ENCODE assay signal across 9 cellular contexts in the genomic region with DNA sequence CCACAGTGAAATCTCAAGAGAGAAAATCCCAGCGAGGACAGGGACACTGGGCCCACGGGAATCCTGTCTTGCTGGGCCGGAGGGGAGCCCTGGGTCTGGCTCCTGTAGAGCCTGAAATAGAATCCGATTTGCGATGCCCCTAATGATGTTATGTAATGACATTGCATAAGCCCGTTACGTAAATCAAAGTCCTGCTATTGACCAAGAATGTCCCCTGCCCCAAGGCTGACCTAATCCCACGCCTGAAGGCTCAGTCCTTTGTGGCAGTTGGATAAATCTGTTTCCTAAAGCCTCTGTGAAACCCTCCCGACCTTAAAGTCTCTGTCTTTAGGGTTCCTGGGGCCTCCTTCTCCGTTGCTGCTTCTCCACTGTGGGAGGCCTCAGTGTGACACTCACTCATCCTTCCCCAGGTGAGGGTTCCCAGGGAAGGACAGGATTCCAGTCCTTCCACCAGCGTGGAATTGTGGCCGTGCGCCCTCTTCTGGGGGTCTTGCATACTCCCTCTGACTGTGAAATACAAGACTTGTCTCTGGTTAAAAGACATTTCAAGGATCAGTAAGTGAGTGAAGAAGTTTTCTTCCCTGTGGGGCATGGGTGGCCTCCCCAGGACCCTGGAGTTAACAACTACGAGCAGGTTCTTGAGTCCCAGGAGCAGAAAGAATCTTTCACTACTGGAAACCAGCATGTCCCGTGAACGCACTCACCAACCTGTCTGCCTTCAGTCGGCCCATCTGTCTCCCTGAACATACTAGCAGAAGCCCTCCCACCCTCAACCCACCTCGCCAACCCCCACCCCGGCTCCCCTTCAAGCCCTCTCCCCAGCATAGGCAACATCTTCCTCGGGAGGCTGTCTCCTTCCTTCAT. TPM values are rescaled to one million over a fixed set of nuclear protein-coding genes. Genes with fewer than 3 reads are reported as not detected.
DNase-seq lines count a peak whose midpoint lies in the region; ATAC-seq and TF ChIP-seq lines count a peak whose summit lies in the region.
"Had no signal": no experiment of that assay in that cellular context is flagged by ENCODE, and none has a peak within 500 bp of the region (broad histone marks: within the 10 kb centered on the region; RNA-seq: fewer than 3 reads in every experiment).

No MANE protein-coding gene starts in this region.

- H3K27me3 ChIP-seq in SJCRH30 (no peaks in the 10 kb centered on the region), stomach (no peaks in the 10 kb centered on the region), MG63 (no peaks in the 10 kb centered on the region)
- H3K27me3 ChIP-seq: BLaER1 treated with 17β-estradiol and CSF1 and Interleukin-3, amounts not matched to agents 10 nM and 100 nM had no signal

- H3K9me3 ChIP-seq in SJCRH30 (replicated peaks) (no peaks in the 10 kb centered on the region), stomach (no peaks in the 10 kb centered on the region), MG63 (no peaks in the 10 kb centered on the region)

- intact Hi-C loops in stomach (cut with DNase I; ENCODE audit: low total_unique reads), result no loop called here

- ATAC-seq in HG03469 (IDR thresholded peaks at IDR 0.05; ENCODE audit: unreplicated experiment), result no peak
- no peak for ATAC-seq in HG03520 (IDR thresholded peaks at IDR 0.05; ENCODE audit: unreplicated experiment)

- WGBS in stomach, 5 donors, result 46 to 57% (median 52%) methylated on average over 20 of the region's 20 CpGs

- H3K27ac ChIP-seq in SJCRH30 (no peak overlapping the region), stomach (peak overlapping the region in 2 of 5 donors; percentile 18 to 28)
- H3K27ac ChIP-seq: BLaER1 treated with 17β-estradiol and CSF1 and Interleukin-3, amounts not matched to agents 10 nM and 100 nM had no signal

- H3K4me1 ChIP-seq in SJCRH30, result no peaks in the 10 kb centered on the region
- H3K4me1 ChIP-seq in stomach, result no peaks in the 10 kb centered on the region

- H3K36me3 ChIP-seq in SJCRH30 (no peaks in the 10 kb centered on the region), stomach (no peaks in the 10 kb centered on the region), MG63 (no peaks in the 10 kb centered on the region)
- H3K36me3 ChIP-seq: BLaER1 treated with 17β-estradiol and CSF1 and Interleukin-3, amounts not matched to agents 10 nM and 100 nM had no signal

- no peak overlapping the region for H3K4me3 ChIP-seq in SJCRH30
- no peak overlapping the region for H3K4me3 ChIP-seq in stomach
- no peak overlapping the region for H3K4me3 ChIP-seq in MG63
- H3K4me3 ChIP-seq: BLaER1 treated with 17β-estradiol and CSF1 and Interleukin-3, amounts not matched to agents 10 nM and 100 nM had no signal

- no peak for TF ChIP-seq POLR2A in stomach (IDR thresholded peaks at IDR 0.05)

- DNase-seq in NCI-H2081 (lab: John Stamatoyannopoulos, UW), result peak; percentile 35 to 41
- DNase-seq in NCI-H2081 treated with DMSO at 0.1 percent for 48 hours (lab: John Stamatoyannopoulos, UW), result no peak
- peak; percentile 45 to 65 for DNase-seq in SJCRH30
- DNase-seq in glomerular visceral epithelial cell (ENCODE audit: extremely low spot score), result peak; percentile 39
- DNase-seq in stomach, result peak; percentile 66
- DNase-seq in MG63, result no peak

- peak in 4 of 7 experiments; percentile 42 to 54 (median 48) for TF ChIP-seq CTCF in stomach (IDR thresholded peaks at IDR 0.05)

- no peak for TF ChIP-seq EP300 in stomach (IDR thresholded peaks at IDR 0.05)

RNA-seq across cellular contexts. Expression of gene ZNF467, which starts 19.8 kb away (rescaled TPM):
- not detected in 2 replicates for total RNA-seq in SJCRH30 (2014; rRNA removed; shearing (Covaris generic))
- total RNA-seq in stomach, result 10 to 100 TPM in 2 of 5 donors, 1 to 10 TPM in 2, not detected in 1; 3.1 to 14.2 (median 9.9) TPM
- polyA plus RNA-seq in stomach, result 10 to 100 TPM in 2 of 3 donors, 1 to 10 TPM in 1; 9.4 to 16.4 (median 12.2) TPM
- not detected in 2 replicates for total RNA-seq in MG63 (2014; rRNA removed; shearing (Covaris generic); ENCODE audit: low replicate concordance)

Comparison
In these comparisons a context has a peak if more than half of its experiments do, and no peak if none do; other contexts are left out.
1. DNase-seq: peak in NCI-H2081 (2 of 2), SJCRH30 (2 of 2), glomerular visceral epithelial cell (single experiment) and stomach (single experiment); none in NCI-H2081 treated with DMSO at 0.1 percent for 48 hours (single experiment) and MG63 (single experiment).